Comparison of ENCODE assay signal across 8 cellular contexts in the genomic region with DNA sequence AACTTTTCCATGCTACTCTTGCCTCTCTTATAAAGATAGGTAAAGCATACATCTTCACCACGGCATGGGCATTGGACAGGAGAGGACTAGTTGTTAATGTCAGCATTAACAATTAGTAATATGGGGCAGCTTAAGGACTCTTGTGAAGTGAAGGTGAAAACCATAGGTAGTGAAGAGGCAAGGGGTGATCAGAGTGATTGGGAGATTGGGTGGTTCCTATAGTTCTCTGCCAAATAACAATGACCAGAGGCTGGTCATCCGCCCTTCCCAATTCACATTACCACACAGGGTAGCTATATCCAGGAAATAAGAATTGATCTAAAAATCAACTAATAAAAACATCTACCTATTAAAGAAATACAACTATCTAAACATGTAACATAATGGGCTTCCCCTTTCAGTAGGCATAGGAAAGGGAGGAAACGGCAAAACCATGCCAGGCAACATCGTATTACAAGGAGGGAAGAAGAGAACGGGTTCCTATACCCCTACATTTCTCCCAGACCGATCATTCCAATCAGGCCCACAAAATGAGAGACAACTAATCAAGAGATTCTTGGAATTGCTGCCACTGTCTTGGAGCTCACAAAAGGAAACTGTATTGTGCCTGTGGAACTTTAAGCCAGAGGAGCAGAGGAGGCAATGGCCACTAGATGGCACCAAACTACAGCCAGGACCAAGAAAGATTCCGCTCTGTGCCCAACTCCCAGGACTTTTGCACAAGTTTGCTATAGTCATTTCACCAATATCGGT.
DNase-seq lines count a peak whose midpoint lies in the region; ATAC-seq and TF ChIP-seq lines count a peak whose summit lies in the region.

No MANE protein-coding gene starts in this region.

- H2AFZ ChIP-seq in PC-3 (ENCODE audit: low read length) (no peak overlapping the region), fibroblast of lung (ENCODE audit: low read length) (peak overlapping the region; percentile 54), neuronal stem cell (ENCODE audit: low read length) (no peak overlapping the region)

- H3K4me3 ChIP-seq in PC-3 (ENCODE audit: low read length) (peak overlapping the region; percentile 25; the same call in 1 of the 2 replicates), fibroblast of lung (replicated peaks in 1 of 4; ENCODE audit: control extremely low read depth in 1 of 4, insufficient read depth in 1 of 4, low read depth in 3 of 4, low read length in 4 of 4) (peak overlapping the region in 1 of 4 experiments; percentile 27), neuronal stem cell (ENCODE audit: low read length in 2 of 2) (no peak overlapping the region), subcutaneous abdominal adipose tissue (ENCODE audit: low read depth in 1 of 5, low read length in 5 of 5) (peak overlapping the region in 4 of 5 donors; percentile 2 to 41 (median 19))

- H3K36me3 Mint-ChIP-seq in activated T-cell treated with anti-CD3 and anti-CD28 coated beads, Interleukin-2, amount 50 U/mL, for 4 hours (ENCODE audit: insufficient read depth), result no peaks in the 10 kb centered on the region

- H3K4ac ChIP-seq in neuronal stem cell (ENCODE audit: low read length), result no peak overlapping the region

- H3K9me3 ChIP-seq in PC-3 (ENCODE audit: low read length) (no peaks in the 10 kb centered on the region), fibroblast of lung (ENCODE audit: control insufficient read depth, insufficient read depth, low read depth, low read length) (no peaks in the 10 kb centered on the region), neuronal stem cell (replicated peaks in 1 of 2; ENCODE audit: control insufficient read depth in 2 of 2, insufficient read depth in 1 of 2, low read depth in 1 of 2, low read length in 2 of 2) (no peaks in the 10 kb centered on the region), subcutaneous abdominal adipose tissue (ENCODE audit: control insufficient read depth in 5 of 5, low read length in 5 of 5) (no peaks in the 10 kb centered on the region)

- H4K20me1 ChIP-seq in PC-3 (ENCODE audit: low read length) (no peaks in the 10 kb centered on the region), fibroblast of lung (ENCODE audit: control insufficient read depth, extremely low read depth, insufficient read depth, low read length) (no peaks in the 10 kb centered on the region)

- H3K9ac ChIP-seq in PC-3 (ENCODE audit: low read length), result no peak overlapping the region
- no peak overlapping the region for H3K9ac ChIP-seq in fibroblast of lung (ENCODE audit: insufficient read depth, low read length)
- no peak overlapping the region for H3K9ac ChIP-seq in neuronal stem cell (ENCODE audit: low read depth, low read length, poor library complexity)
- H3K9ac ChIP-seq in subcutaneous abdominal adipose tissue (ENCODE audit: low read length in 5 of 5), result peak overlapping the region in 1 of 5 donors; percentile 7

- no peak overlapping the region for H4K8ac ChIP-seq in neuronal stem cell (ENCODE audit: low read depth, low read length)

- intact Hi-C loops in PC-3 (cut with micrococcal nuclease), result loop anchor here (1.0 to 2.0 kb wide), 4 partner anchors 37 to 111 kb away; no protein-coding TSS in a partner anchor

- peak; percentile 86 for ATAC-seq in GM21381 (IDR thresholded peaks at IDR 0.05; ENCODE audit: unreplicated experiment)
- peak; percentile 99 for ATAC-seq in PC-3
- ATAC-seq in activated T-cell treated with anti-CD3 and anti-CD28 coated beads, Interleukin-2, amount 50 U/mL, for 4 hours, result peak; percentile 57 to 85

- H3K27me3 Mint-ChIP-seq in activated T-cell treated with anti-CD3 and anti-CD28 coated beads, Interleukin-2, amount 50 U/mL, for 4 hours (ENCODE audit: low read depth), result no peaks in the 10 kb centered on the region

- no peak overlapping the region for H3K14ac ChIP-seq in neuronal stem cell (ENCODE audit: low read length)

- WGBS in neuronal stem cell (ENCODE audit: extremely low coverage in 2 of 2, insufficient read length in 2 of 2, insufficient replicate concordance in 1 of 2), 2 donors, result no CpG with 5 or more reads among the region's 8 CpGs

- H2BK15ac ChIP-seq in neuronal stem cell (ENCODE audit: low read length), result no peak overlapping the region

- no peak overlapping the region for H2AK5ac ChIP-seq in neuronal stem cell (ENCODE audit: low read depth, low read length)

- BruUV-seq in PC-3 (replicated peaks; lab: Mats Ljungman, UMichigan), result no TSS peak

- H3K18ac ChIP-seq in neuronal stem cell (ENCODE audit: low read length), result no peak overlapping the region

- no peaks in the 10 kb centered on the region for H3K36me3 ChIP-seq in PC-3 (ENCODE audit: low read depth, low read length)
- no peaks in the 10 kb centered on the region for H3K36me3 ChIP-seq in fibroblast of lung (ENCODE audit: control insufficient read depth, insufficient read depth, low read length)
- no peaks in the 10 kb centered on the region for H3K36me3 ChIP-seq in neuronal stem cell (replicated peaks in 1 of 2; ENCODE audit: control insufficient read depth in 2 of 2, insufficient read depth in 2 of 2, low read length in 2 of 2)
- H3K36me3 ChIP-seq in subcutaneous abdominal adipose tissue (ENCODE audit: control insufficient read depth in 5 of 5, insufficient read depth in 5 of 5, low read length in 5 of 5), result no peaks in the 10 kb centered on the region

- TF ChIP-seq CTCF in PC-3 (conservative IDR thresholded peaks at IDR 0.05; ENCODE audit: low read depth, low read length), result peak; percentile 99
- TF ChIP-seq CTCF in fibroblast of lung (conservative IDR thresholded peaks at IDR 0.05 in 1 of 2, IDR thresholded peaks at IDR 0.05 in 1 of 2; ENCODE audit: low read depth in 1 of 2, low read length in 2 of 2), result peak; percentile 99

- no peak overlapping the region for H4K91ac ChIP-seq in neuronal stem cell (ENCODE audit: low read depth, low read length, poor library complexity)

- H3K4me2 ChIP-seq in PC-3 (ENCODE audit: low read length) (peak overlapping the region; percentile 50; the same call in 1 of the 2 replicates), fibroblast of lung (ENCODE audit: extremely low read depth, insufficient read depth, low read length) (no peak overlapping the region), neuronal stem cell (ENCODE audit: insufficient read depth, low read length, poor library complexity, severe bottlenecking) (no peak overlapping the region)

- no peak overlapping the region for H3K27ac ChIP-seq in PC-3 (ENCODE audit: low read length)
- no peak overlapping the region for H3K27ac ChIP-seq in fibroblast of lung (ENCODE audit: insufficient read depth, low read length)
- no peak overlapping the region for H3K27ac ChIP-seq in neuronal stem cell (replicated peaks; ENCODE audit: low read length)
- H3K27ac ChIP-seq in subcutaneous abdominal adipose tissue (ENCODE audit: low read depth, low read length), result no peak overlapping the region

- no peak overlapping the region for H3K4me3 Mint-ChIP-seq in activated T-cell treated with anti-CD3 and anti-CD28 coated beads, Interleukin-2, amount 50 U/mL, for 4 hours

- no peak overlapping the region for H2BK120ac ChIP-seq in neuronal stem cell (ENCODE audit: low read depth, low read length)

- CTCF ChIA-PET in PC-3 (lab: Charles Lee), result interaction anchor here (0.5 to 1.3 kb wide), 4 partner anchors 9 to 441 kb away, joined by 3 to 31 read pairs (median 3); no protein-coding TSS in a partner anchor

- H3K79me1 ChIP-seq in neuronal stem cell (ENCODE audit: low read depth, low read length), result no peaks in the 10 kb centered on the region

- DNase-seq in DMS 273 treated with DMSO at 0.1 percent for 48 hours (lab: John Stamatoyannopoulos, UW) (peak; percentile 56), HS-27A (ENCODE audit: low read depth) (peak; percentile 14), PC-3 (peak; percentile 89), fibroblast of lung (ENCODE audit: low read depth in 2 of 2) (peak; percentile 74 to 87), neuronal stem cell (ENCODE audit: low spot score) (peak; percentile 84)
- DNase-seq in activated T-cell treated with anti-CD3 and anti-CD28 coated beads, Interleukin-2, amount 50 U/mL, for 4 hours, result peak; percentile 56

- no peaks in the 10 kb centered on the region for H3K9me2 ChIP-seq in PC-3 (replicated peaks; ENCODE audit: low read length)

- no peak overlapping the region for H2BK12ac ChIP-seq in neuronal stem cell (ENCODE audit: low read length)

- no peak overlapping the region for H2BK5ac ChIP-seq in neuronal stem cell (ENCODE audit: low read length)

- H3K4me1 ChIP-seq in PC-3 (ENCODE audit: insufficient read depth, low read length) (no peaks in the 10 kb centered on the region), fibroblast of lung (ENCODE audit: control insufficient read depth, extremely low read depth, insufficient read depth, low read length) (no peaks in the 10 kb centered on the region), neuronal stem cell (ENCODE audit: control insufficient read depth in 2 of 2, insufficient read depth in 1 of 2, low read depth in 1 of 2, low read length in 2 of 2) (peaks cover 6 to 9% of the 10 kb centered on the region in 2 donors), subcutaneous abdominal adipose tissue (ENCODE audit: control insufficient read depth in 5 of 5, insufficient read depth in 5 of 5, low read length in 5 of 5) (peaks cover 0 to 6% (median 3%) of the 10 kb centered on the region in 5 donors)

- no peak overlapping the region for H3K23ac ChIP-seq in neuronal stem cell (ENCODE audit: low read depth, low read length, poor library complexity)

- no peaks in the 10 kb centered on the region for H3K4me1 Mint-ChIP-seq in activated T-cell treated with anti-CD3 and anti-CD28 coated beads, Interleukin-2, amount 50 U/mL, for 4 hours (ENCODE audit: low read depth)

- H3K9me3 Mint-ChIP-seq in activated T-cell treated with anti-CD3 and anti-CD28 coated beads, Interleukin-2, amount 50 U/mL, for 4 hours, result no peaks in the 10 kb centered on the region

- H3K27me3 ChIP-seq in PC-3 (ENCODE audit: low read length), result no peaks in the 10 kb centered on the region
- H3K27me3 ChIP-seq in fibroblast of lung (ENCODE audit: control insufficient read depth, insufficient read depth, low read length), result no peaks in the 10 kb centered on the region
- no peaks in the 10 kb centered on the region for H3K27me3 ChIP-seq in neuronal stem cell (ENCODE audit: control insufficient read depth in 3 of 3, insufficient read depth in 3 of 3, low read depth in 1 of 3, low read length in 3 of 3)
- no peaks in the 10 kb centered on the region for H3K27me3 ChIP-seq in subcutaneous abdominal adipose tissue (ENCODE audit: control insufficient read depth in 5 of 5, insufficient read depth in 4 of 5, low read length in 5 of 5)

- POLR2A ChIA-PET in PC-3 (lab: Charles Lee; ENCODE audit: unreplicated experiment), result no interaction called here

- H3K79me2 ChIP-seq in PC-3 (ENCODE audit: low read length), result no peaks in the 10 kb centered on the region
- H3K79me2 ChIP-seq in fibroblast of lung (ENCODE audit: control insufficient read depth, insufficient read depth, low read length), result no peaks in the 10 kb centered on the region

- H3F3A ChIP-seq in PC-3 (ENCODE audit: low read length, unreplicated experiment), result no peaks in the 10 kb centered on the region

Comparison
In these comparisons a context has a peak if more than half of its experiments do, and no peak if none do; other contexts are left out.
1. DNase-seq: peak in every context shown above with its lines; median percentile 89 in PC-3; 84 in neuronal stem cell; 80 in fibroblast of lung; 56 in DMS 273 treated with DMSO at 0.1 percent for 48 hours; 56 in activated T-cell treated with anti-CD3 and anti-CD28 coated beads, Interleukin-2, amount 50 U/mL, for 4 hours; 14 in HS-27A.
2. H3K4me3 ChIP-seq: peak in PC-3 (single experiment) and subcutaneous abdominal adipose tissue (4 of 5); none in neuronal stem cell (0 of 2).
3. Peak in every context shown above with its lines, with median percentiles within 50 percentile points of each other: ATAC-seq.